8 cellular contexts compared by ENCODE assay signal in the genomic region with DNA sequence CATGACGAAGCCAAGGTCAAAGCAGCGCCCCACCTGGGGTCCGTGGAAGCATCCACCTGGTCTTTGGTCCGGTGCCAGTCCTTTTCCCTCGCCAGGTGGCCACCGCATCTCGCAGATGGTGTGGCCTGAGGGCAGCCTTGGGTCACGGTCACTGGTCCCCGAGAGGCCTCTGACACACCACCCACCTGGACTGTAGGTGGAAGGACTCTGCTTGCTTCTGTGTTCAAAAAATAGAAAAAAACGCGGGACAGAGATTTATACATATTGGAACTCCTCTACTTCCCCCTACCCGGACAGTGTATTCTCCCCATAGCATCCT. TPM values are rescaled to one million over a fixed set of nuclear protein-coding genes. Genes with fewer than 3 reads are reported as not detected.
DNase-seq lines count a peak whose midpoint lies in the region; ATAC-seq, FAIRE-seq and TF ChIP-seq lines count a peak whose summit lies in the region.

No MANE protein-coding gene starts in this region.

- peak; percentile 27 for ATAC-seq in HG03378 (IDR thresholded peaks at IDR 0.05; ENCODE audit: unreplicated experiment)

- no peaks in the 10 kb centered on the region for H3K27me3 ChIP-seq in breast epithelium

- no peaks in the 10 kb centered on the region for H3K27me3 Mint-ChIP-seq in T-helper 1 cell treated with Interleukin-12 subunit alpha and Interleukin-12 subunit beta and Interleukin-4 antibody, amounts not matched to agents 30 μg/mL and 1 μg/mL, for 36 hours (ENCODE audit: low read depth)
- peaks cover 2% of the 10 kb centered on the region for H3K27me3 Mint-ChIP-seq in nephron progenitor cell (ENCODE audit: low read depth, poor library complexity)

- H3K4me3 ChIP-seq in breast epithelium: peak overlapping the region; percentile 82 to 95 (median 86)

- H3K27ac ChIP-seq in breast epithelium: peak overlapping the region; percentile 90 to 94

- intact Hi-C loops in breast epithelium (cut with DNase I; ENCODE audit: low total_unique reads): no loop called here

- H3K9me3 ChIP-seq in breast epithelium: no peaks in the 10 kb centered on the region

- FAIRE-seq in GM19239 (lab: Jason Lieb, UNC) (no peak), D721Med (lab: Jason Lieb, UNC) (no peak)

- TF ChIP-seq CTCF in breast epithelium (IDR thresholded peaks at IDR 0.05): no peak
- no peak for TF ChIP-seq CTCF in nephron progenitor cell (IDR thresholded peaks at IDR 0.05)
- no peak for TF ChIP-seq CTCF in D721Med (IDR thresholded peaks at IDR 0.05; ENCODE audit: insufficient read depth, missing control alignments)

- no peak for TF ChIP-seq POLR2A in breast epithelium (IDR thresholded peaks at IDR 0.05)

- DNase-seq in T-helper 1 cell (no peak), breast epithelium (ENCODE audit: low spot score in 2 of 2) (no peak), nephron progenitor cell (no peak), LoVo (ENCODE audit: low spot score) (no peak), GM19239 (ENCODE audit: insufficient read length, low spot score) (no peak), D721Med (ENCODE audit: insufficient read length, low spot score) (no peak)

- H3K4me3 Mint-ChIP-seq in T-helper 1 cell treated with Interleukin-12 subunit alpha and Interleukin-12 subunit beta and Interleukin-4 antibody, amounts not matched to agents 30 μg/mL and 1 μg/mL, for 36 hours: peak overlapping the region; percentile 98
- peak overlapping the region; percentile 98 for H3K4me3 Mint-ChIP-seq in nephron progenitor cell

- peak overlapping the region; percentile 84 for H3K27ac Mint-ChIP-seq in T-helper 1 cell treated with Interleukin-12 subunit alpha and Interleukin-12 subunit beta and Interleukin-4 antibody, amounts not matched to agents 30 μg/mL and 1 μg/mL, for 36 hours
- H3K27ac Mint-ChIP-seq in nephron progenitor cell: no peak overlapping the region

- no peaks in the 10 kb centered on the region for H3K4me1 ChIP-seq in breast epithelium

- H3K36me3 Mint-ChIP-seq in T-helper 1 cell treated with Interleukin-12 subunit alpha and Interleukin-12 subunit beta and Interleukin-4 antibody, amounts not matched to agents 30 μg/mL and 1 μg/mL, for 36 hours (ENCODE audit: low read depth): peaks cover 23% of the 10 kb centered on the region
- H3K36me3 Mint-ChIP-seq in nephron progenitor cell (ENCODE audit: low read depth): peaks cover 9% of the 10 kb centered on the region

- peaks cover 49% of the 10 kb centered on the region for H3K4me1 Mint-ChIP-seq in T-helper 1 cell treated with Interleukin-12 subunit alpha and Interleukin-12 subunit beta and Interleukin-4 antibody, amounts not matched to agents 30 μg/mL and 1 μg/mL, for 36 hours (ENCODE audit: low read depth)
- peaks cover 26% of the 10 kb centered on the region for H3K4me1 Mint-ChIP-seq in nephron progenitor cell

- no peaks in the 10 kb centered on the region for H3K36me3 ChIP-seq in breast epithelium

- H3K9me3 Mint-ChIP-seq in T-helper 1 cell treated with Interleukin-12 subunit alpha and Interleukin-12 subunit beta and Interleukin-4 antibody, amounts not matched to agents 30 μg/mL and 1 μg/mL, for 36 hours: no peaks in the 10 kb centered on the region
- peaks cover 4% of the 10 kb centered on the region for H3K9me3 Mint-ChIP-seq in nephron progenitor cell

RNA-seq across cellular contexts. Expression of gene TTC39B, which starts 0.5 kb away (rescaled TPM):
- 10 to 100 TPM in 2 of 3 donors, 1 to 10 TPM in 1; 6.2 to 14.8 (median 14.4) TPM for total RNA-seq in breast epithelium
